In genomic region chr20:23301436-23302050, GRCh38 we compare ENCODE assay signal across 1 cellular context.
TF ChIP-seq lines count a peak whose summit lies in the region.

No MANE protein-coding gene starts in this region.

TF ChIP-seq in IMR-90, 13 proteins besides CTCF, POLR2A, EP300 and RAD21 (continued from another document):
- TF ChIP-seq SMC3 (IDR thresholded peaks at IDR 0.05; ENCODE audit: low read depth, low read length): no peak
- no peak for TF ChIP-seq MAZ (IDR thresholded peaks at IDR 0.05; ENCODE audit: borderline replicate concordance, low read depth, low read length)
- TF ChIP-seq CEBPB (IDR thresholded peaks at IDR 0.05; ENCODE audit: low read depth, low read length): no peak
- TF ChIP-seq NFE2L2 (IDR thresholded peaks at IDR 0.05; ENCODE audit: low read depth, low read length): no peak
TF ChIP-seq in IMR-90: peak in this region for 0.
